ENCODE assay signal across 14 cellular contexts in genomic region chr20:40728470-40728869, GRCh38. TPM values are rescaled to one million over a fixed set of nuclear protein-coding genes. Genes with fewer than 3 reads are reported as not detected.
DNase-seq lines count a peak whose midpoint lies in the region; ATAC-seq and TF ChIP-seq lines count a peak whose summit lies in the region.
"Had no signal": no experiment of that assay in that cellular context is flagged by ENCODE, and none has a peak within 500 bp of the region (broad histone marks: within the 10 kb centered on the region; RNA-seq: fewer than 3 reads in every experiment).

No MANE protein-coding gene starts in this region.

- H3K9me3 ChIP-seq in Karpas-422 (ENCODE audit: low read length) (no peaks in the 10 kb centered on the region), osteoblast (ENCODE audit: low read depth, low read length) (no peaks in the 10 kb centered on the region)
- H3K9me3 ChIP-seq: gastrocnemius medialis, neutrophil had no signal

- H3K79me2 ChIP-seq in Karpas-422 (ENCODE audit: low read length) (no peaks in the 10 kb centered on the region), osteoblast (ENCODE audit: insufficient read depth, low read length) (no peaks in the 10 kb centered on the region)

- H3K4me1 ChIP-seq in Karpas-422 (ENCODE audit: low read length) (no peaks in the 10 kb centered on the region), osteoblast (ENCODE audit: insufficient read depth, low read length) (no peaks in the 10 kb centered on the region)

- no peaks in the 10 kb centered on the region for H3K9me2 ChIP-seq in Karpas-422 (replicated peaks; ENCODE audit: insufficient read depth, low read length)

- TF ChIP-seq CTCF in VCaP (conservative IDR thresholded peaks at IDR 0.05) (peak; percentile 55), osteoblast (IDR thresholded peaks at IDR 0.05; ENCODE audit: extremely low read depth, low read depth, low read length) (peak; percentile 26)

- H4K20me1 ChIP-seq in Karpas-422 (ENCODE audit: insufficient read depth, low read depth, low read length) (no peaks in the 10 kb centered on the region), osteoblast (ENCODE audit: insufficient read depth, low read length) (no peaks in the 10 kb centered on the region)

- H3K27me3 ChIP-seq in Karpas-422 (ENCODE audit: low read length) (no peaks in the 10 kb centered on the region), osteoblast (ENCODE audit: insufficient read depth, low read length) (no peaks in the 10 kb centered on the region)
- H3K27me3 ChIP-seq: gastrocnemius medialis had no signal

- no peak overlapping the region for H3K27ac ChIP-seq in Karpas-422 (ENCODE audit: low read length)
- H3K27ac ChIP-seq in VCaP: no peak overlapping the region
- H3K27ac ChIP-seq in osteoblast (ENCODE audit: low read depth, low read length): no peak overlapping the region
- H3K27ac ChIP-seq: gastrocnemius medialis, neutrophil had no signal

- H3K4me3 ChIP-seq in Karpas-422 (ENCODE audit: low read length) (no peak overlapping the region), osteoblast (ENCODE audit: insufficient read depth, low read length) (no peak overlapping the region)
- H3K4me3 ChIP-seq: gastrocnemius medialis had no signal

- no peak overlapping the region for H3K4me2 ChIP-seq in Karpas-422 (ENCODE audit: low read depth, low read length, poor library complexity, severe bottlenecking)
- no peak overlapping the region for H3K4me2 ChIP-seq in osteoblast (ENCODE audit: insufficient read depth, low read length)

- peak; percentile 40 for DNase-seq in ELR (ENCODE audit: low read depth)
- DNase-seq in Karpas-422: peak; percentile 51
- DNase-seq in osteoblast (ENCODE audit: insufficient read length, low spot score, missing footprints): no peak
- DNase-seq in ecto neural progenitor cell (ENCODE audit: low spot score): no peak
- no peak for DNase-seq in NCI-H1092 treated with DMSO at 0.1 percent for 48 hours (lab: John Stamatoyannopoulos, UW)
- DNase-seq: activated CD4-positive, CD25-positive, alpha-beta regulatory T cell; activated naive CD8-positive, alpha-beta T cell treated with anti-CD3 and anti-CD28 coated beads, Interleukin-2, amount 50 U/mL, for 24 hours; activated T-cell treated with anti-CD3 and anti-CD28 coated beads for 4 hours; gastrocnemius medialis; NCI-H2029; NCI-H748 treated with DMSO at 0.1 percent for 48 hours had no signal

- H3K36me3 ChIP-seq in Karpas-422 (ENCODE audit: insufficient read depth, low read length): no peaks in the 10 kb centered on the region
- no peaks in the 10 kb centered on the region for H3K36me3 ChIP-seq in osteoblast (ENCODE audit: insufficient read depth, low read length)
- H3K36me3 ChIP-seq: gastrocnemius medialis, neutrophil had no signal

- no peak overlapping the region for H2AFZ ChIP-seq in Karpas-422 (ENCODE audit: low read length)
- no peak overlapping the region for H2AFZ ChIP-seq in osteoblast (ENCODE audit: low read length)

- no peak overlapping the region for H3K9ac ChIP-seq in Karpas-422 (ENCODE audit: low read length)

- no peak for ATAC-seq in HG02981 (IDR thresholded peaks at IDR 0.05; ENCODE audit: unreplicated experiment)
- ATAC-seq: activated naive CD8-positive, alpha-beta T cell treated with anti-CD3 and anti-CD28 coated beads, Interleukin-2, amount 50 U/mL, for 24 hours; gastrocnemius medialis had no signal

RNA-seq across cellular contexts. Expression of gene MAFB, which starts 39.4 kb away (rescaled TPM):
- total RNA-seq in Karpas-422 (2014; rRNA removed; shearing (Covaris generic); ENCODE audit: low replicate concordance): not detected in 2 replicates
- total RNA-seq in osteoblast: 12.1 and 12.7 TPM in 2 replicates

Comparison
In these comparisons a context has a peak if more than half of its experiments do, and no peak if none do; other contexts are left out.
1. DNase-seq: peak in ELR (single experiment) and Karpas-422 (single experiment); none in osteoblast (single experiment), ecto neural progenitor cell (single experiment) and NCI-H1092 treated with DMSO at 0.1 percent for 48 hours (single experiment).
2. RNA of gene MAFB, which starts 39.4 kb away (total RNA-seq): 12.1 to 12.7 TPM in osteoblast; not detected in Karpas-422; every median in the first group is over 10 times any median in the second.